In the genomic region with DNA sequence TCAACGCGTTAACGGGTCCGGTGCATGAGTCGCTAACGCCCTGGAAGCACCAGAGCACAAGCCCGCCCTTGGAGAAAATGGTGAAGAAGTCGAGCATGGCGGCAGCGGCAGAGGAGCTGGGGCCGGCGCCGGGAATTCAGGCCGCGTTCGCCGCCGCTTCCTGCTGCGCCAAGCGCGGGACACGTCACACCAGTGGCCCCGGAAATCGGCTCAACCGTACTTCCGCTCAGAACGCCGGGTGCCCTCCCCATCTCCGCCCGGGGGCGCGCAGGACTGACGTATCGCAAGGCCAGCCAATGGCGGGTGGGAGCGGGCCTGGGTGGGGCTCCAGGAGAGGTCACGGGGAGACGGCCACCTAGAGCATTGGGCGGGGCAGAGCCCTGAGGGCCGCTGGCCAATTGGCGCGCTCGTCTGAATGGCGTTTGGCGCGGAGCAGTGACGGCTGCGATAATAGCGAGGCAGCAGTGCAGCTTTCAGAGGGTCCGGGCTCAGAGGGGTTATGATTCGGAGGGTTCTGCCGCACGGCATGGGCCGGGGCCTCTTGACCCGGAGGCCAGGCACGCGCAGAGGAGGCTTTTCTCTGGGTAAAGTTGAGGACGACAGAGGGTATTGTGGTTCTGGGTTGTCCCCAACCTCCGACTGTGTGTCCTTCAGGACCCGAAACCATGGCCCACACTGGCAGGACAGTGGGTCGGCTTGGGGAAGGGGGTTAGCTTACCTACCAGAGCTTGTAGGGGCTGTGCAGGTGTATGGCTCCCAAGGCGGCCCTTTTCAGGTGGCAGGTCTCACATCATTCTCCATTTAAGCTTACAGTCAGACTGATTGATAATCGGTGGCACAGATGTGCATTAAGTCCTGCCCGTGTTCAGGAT, we compare ENCODE assay signal across 1 cellular context.
TF ChIP-seq lines count a peak whose summit lies in the region.

A gene (plus strand): TSS at position 447 of the 872 bp plus-strand sequence. CDS start 53 bp downstream, at position 500.
A gene with protein sequence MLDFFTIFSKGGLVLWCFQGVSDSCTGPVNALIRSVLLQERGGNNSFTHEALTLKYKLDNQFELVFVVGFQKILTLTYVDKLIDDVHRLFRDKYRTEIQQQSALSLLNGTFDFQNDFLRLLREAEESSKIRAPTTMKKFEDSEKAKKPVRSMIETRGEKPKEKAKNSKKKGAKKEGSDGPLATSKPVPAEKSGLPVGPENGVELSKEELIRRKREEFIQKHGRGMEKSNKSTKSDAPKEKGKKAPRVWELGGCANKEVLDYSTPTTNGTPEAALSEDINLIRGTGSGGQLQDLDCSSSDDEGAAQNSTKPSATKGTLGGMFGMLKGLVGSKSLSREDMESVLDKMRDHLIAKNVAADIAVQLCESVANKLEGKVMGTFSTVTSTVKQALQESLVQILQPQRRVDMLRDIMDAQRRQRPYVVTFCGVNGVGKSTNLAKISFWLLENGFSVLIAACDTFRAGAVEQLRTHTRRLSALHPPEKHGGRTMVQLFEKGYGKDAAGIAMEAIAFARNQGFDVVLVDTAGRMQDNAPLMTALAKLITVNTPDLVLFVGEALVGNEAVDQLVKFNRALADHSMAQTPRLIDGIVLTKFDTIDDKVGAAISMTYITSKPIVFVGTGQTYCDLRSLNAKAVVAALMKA (minus strand): TSS at position 188 of the 872 bp plus-strand sequence. CDS start 91 bp downstream, at position 97.

TF ChIP-seq in HepG2, 621 proteins besides CTCF, POLR2A, EP300 and RAD21 (continued from another document and continues in another):
- TF ChIP-seq, protein P1, sequence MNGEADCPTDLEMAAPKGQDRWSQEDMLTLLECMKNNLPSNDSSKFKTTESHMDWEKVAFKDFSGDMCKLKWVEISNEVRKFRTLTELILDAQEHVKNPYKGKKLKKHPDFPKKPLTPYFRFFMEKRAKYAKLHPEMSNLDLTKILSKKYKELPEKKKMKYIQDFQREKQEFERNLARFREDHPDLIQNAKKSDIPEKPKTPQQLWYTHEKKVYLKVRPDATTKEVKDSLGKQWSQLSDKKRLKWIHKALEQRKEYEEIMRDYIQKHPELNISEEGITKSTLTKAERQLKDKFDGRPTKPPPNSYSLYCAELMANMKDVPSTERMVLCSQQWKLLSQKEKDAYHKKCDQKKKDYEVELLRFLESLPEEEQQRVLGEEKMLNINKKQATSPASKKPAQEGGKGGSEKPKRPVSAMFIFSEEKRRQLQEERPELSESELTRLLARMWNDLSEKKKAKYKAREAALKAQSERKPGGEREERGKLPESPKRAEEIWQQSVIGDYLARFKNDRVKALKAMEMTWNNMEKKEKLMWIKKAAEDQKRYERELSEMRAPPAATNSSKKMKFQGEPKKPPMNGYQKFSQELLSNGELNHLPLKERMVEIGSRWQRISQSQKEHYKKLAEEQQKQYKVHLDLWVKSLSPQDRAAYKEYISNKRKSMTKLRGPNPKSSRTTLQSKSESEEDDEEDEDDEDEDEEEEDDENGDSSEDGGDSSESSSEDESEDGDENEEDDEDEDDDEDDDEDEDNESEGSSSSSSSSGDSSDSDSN (CRISPR knock-in tag; IDR thresholded peaks at IDR 0.05): peak; percentile 77
- TF ChIP-seq, protein P2, sequence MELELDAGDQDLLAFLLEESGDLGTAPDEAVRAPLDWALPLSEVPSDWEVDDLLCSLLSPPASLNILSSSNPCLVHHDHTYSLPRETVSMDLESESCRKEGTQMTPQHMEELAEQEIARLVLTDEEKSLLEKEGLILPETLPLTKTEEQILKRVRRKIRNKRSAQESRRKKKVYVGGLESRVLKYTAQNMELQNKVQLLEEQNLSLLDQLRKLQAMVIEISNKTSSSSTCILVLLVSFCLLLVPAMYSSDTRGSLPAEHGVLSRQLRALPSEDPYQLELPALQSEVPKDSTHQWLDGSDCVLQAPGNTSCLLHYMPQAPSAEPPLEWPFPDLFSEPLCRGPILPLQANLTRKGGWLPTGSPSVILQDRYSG (CRISPR knock-in tag; IDR thresholded peaks at IDR 0.05): 0 out of 2 replicates have a peak, but pooled peaks have one; percentile 16
- TF ChIP-seq GPN1 (CRISPR knock-in tag; IDR thresholded peaks at IDR 0.05; ENCODE audit: borderline replicate concordance) (no peak), RXRA (CRISPR knock-in tag; IDR thresholded peaks at IDR 0.05) (peak; percentile 72), ETV6 (CRISPR knock-in tag; conservative IDR thresholded peaks at IDR 0.05) (no peak), FOXP1 (IDR thresholded peaks at IDR 0.05) (no peak), FOXP1 (CRISPR knock-in tag; IDR thresholded peaks at IDR 0.05) (0 out of 2 replicates have a peak, but pooled peaks have one; percentile 13), ZNF232 (CRISPR knock-in tag; IDR thresholded peaks at IDR 0.05; ENCODE audit: borderline replicate concordance) (no peak), ZNF749 (CRISPR knock-in tag; IDR thresholded peaks at IDR 0.05; ENCODE audit: borderline replicate concordance) (peak; percentile 88; the same call in 1 of the 2 replicates), ZFP90 (CRISPR knock-in tag; IDR thresholded peaks at IDR 0.05; ENCODE audit: borderline replicate concordance) (peak; percentile 66; the same call in 1 of the 2 replicates), NFKBIZ (CRISPR knock-in tag; IDR thresholded peaks at IDR 0.05) (0 out of 2 replicates have a peak, but pooled peaks have one; percentile 44), RNF2 (conservative IDR thresholded peaks at IDR 0.05; ENCODE audit: low read depth) (no peak), KAT8 (CRISPR knock-in tag; IDR thresholded peaks at IDR 0.05) (peak; percentile 98), ZNF674 (CRISPR knock-in tag; IDR thresholded peaks at IDR 0.05; ENCODE audit: low read depth) (no peak), ATRX (CRISPR knock-in tag; IDR thresholded peaks at IDR 0.05; ENCODE audit: borderline replicate concordance) (no peak), FOXC1 (CRISPR knock-in tag; IDR thresholded peaks at IDR 0.05; ENCODE audit: borderline replicate concordance) (no peak), ZNF788 (CRISPR knock-in tag; IDR thresholded peaks at IDR 0.05; ENCODE audit: borderline replicate concordance) (peak; percentile 70; the same call in 1 of the 2 replicates), TCF12 (IDR thresholded peaks at IDR 0.05) (no peak), TCF12 (CRISPR knock-in tag; IDR thresholded peaks at IDR 0.05) (no peak), ZNF333 (CRISPR knock-in tag; IDR thresholded peaks at IDR 0.05; ENCODE audit: borderline replicate concordance) (no peak), MBNL3 (CRISPR knock-in tag; conservative IDR thresholded peaks at IDR 0.05) (no peak), ZNF17 (CRISPR knock-in tag; IDR thresholded peaks at IDR 0.05) (no peak), ZNF7 (CRISPR knock-in tag; IDR thresholded peaks at IDR 0.05) (no peak), ZNF792 (CRISPR knock-in tag; IDR thresholded peaks at IDR 0.05) (0 out of 2 replicates have a peak, but pooled peaks have one; percentile 14), ZNF33B (CRISPR knock-in tag; IDR thresholded peaks at IDR 0.05) (0 out of 2 replicates have a peak, but pooled peaks have one; percentile 56), JUN (CRISPR knock-in tag; IDR thresholded peaks at IDR 0.05) (peak; percentile 69), ZNF678 (CRISPR knock-in tag; IDR thresholded peaks at IDR 0.05) (0 out of 2 replicates have a peak, but pooled peaks have one; percentile 73), KDM1A (CRISPR knock-in tag; IDR thresholded peaks at IDR 0.05) (no peak), ZFP82 (CRISPR knock-in tag; IDR thresholded peaks at IDR 0.05; ENCODE audit: borderline replicate concordance) (0 out of 2 replicates have a peak, but pooled peaks have one; percentile 51), ZNF709 (CRISPR knock-in tag; IDR thresholded peaks at IDR 0.05) (no peak), AGO1 (IDR thresholded peaks at IDR 0.05; ENCODE audit: low read depth, low read length, poor library complexity, severe bottlenecking) (no peak)
- TF ChIP-seq, protein P3, sequence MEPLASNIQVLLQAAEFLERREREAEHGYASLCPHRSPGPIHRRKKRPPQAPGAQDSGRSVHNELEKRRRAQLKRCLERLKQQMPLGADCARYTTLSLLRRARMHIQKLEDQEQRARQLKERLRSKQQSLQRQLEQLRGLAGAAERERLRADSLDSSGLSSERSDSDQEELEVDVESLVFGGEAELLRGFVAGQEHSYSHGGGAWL (CRISPR knock-in tag; IDR thresholded peaks at IDR 0.05): peak; percentile 42; the same call in 1 of the 2 replicates
- TF ChIP-seq, protein P4, sequence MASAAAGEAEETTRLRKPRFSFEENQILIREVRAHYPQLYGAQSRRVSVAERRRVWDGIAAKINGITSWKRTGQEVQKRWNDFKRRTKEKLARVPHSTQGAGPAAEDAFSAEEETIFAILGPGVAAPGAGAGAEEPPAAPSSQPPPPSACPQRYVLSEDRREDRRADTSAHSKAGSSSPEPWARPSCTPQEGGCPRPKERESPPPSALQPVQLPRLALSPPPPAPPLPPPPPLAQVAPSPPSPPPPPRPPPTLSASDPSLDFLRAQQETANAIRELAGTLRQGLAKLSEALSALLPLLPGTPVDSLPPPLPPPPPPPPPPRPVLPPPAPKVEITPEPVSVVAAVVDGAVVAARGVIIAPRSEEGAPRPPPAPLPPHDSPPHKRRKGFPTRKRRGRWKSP (CRISPR knock-in tag; IDR thresholded peaks at IDR 0.05): peak; percentile 76
- TF ChIP-seq, protein P5, sequence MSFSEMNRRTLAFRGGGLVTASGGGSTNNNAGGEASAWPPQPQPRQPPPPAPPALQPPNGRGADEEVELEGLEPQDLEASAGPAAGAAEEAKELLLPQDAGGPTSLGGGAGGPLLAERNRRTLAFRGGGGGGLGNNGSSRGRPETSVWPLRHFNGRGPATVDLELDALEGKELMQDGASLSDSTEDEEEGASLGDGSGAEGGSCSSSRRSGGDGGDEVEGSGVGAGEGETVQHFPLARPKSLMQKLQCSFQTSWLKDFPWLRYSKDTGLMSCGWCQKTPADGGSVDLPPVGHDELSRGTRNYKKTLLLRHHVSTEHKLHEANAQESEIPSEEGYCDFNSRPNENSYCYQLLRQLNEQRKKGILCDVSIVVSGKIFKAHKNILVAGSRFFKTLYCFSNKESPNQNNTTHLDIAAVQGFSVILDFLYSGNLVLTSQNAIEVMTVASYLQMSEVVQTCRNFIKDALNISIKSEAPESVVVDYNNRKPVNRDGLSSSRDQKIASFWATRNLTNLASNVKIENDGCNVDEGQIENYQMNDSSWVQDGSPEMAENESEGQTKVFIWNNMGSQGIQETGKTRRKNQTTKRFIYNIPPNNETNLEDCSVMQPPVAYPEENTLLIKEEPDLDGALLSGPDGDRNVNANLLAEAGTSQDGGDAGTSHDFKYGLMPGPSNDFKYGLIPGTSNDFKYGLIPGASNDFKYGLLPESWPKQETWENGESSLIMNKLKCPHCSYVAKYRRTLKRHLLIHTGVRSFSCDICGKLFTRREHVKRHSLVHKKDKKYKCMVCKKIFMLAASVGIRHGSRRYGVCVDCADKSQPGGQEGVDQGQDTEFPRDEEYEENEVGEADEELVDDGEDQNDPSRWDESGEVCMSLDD (CRISPR knock-in tag; IDR thresholded peaks at IDR 0.05; ENCODE audit: borderline replicate concordance): peak; percentile 84; the same call in 1 of the 2 replicates
- TF ChIP-seq, protein P6, sequence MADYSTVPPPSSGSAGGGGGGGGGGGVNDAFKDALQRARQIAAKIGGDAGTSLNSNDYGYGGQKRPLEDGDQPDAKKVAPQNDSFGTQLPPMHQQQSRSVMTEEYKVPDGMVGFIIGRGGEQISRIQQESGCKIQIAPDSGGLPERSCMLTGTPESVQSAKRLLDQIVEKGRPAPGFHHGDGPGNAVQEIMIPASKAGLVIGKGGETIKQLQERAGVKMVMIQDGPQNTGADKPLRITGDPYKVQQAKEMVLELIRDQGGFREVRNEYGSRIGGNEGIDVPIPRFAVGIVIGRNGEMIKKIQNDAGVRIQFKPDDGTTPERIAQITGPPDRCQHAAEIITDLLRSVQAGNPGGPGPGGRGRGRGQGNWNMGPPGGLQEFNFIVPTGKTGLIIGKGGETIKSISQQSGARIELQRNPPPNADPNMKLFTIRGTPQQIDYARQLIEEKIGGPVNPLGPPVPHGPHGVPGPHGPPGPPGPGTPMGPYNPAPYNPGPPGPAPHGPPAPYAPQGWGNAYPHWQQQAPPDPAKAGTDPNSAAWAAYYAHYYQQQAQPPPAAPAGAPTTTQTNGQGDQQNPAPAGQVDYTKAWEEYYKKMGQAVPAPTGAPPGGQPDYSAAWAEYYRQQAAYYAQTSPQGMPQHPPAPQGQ (CRISPR knock-in tag; IDR thresholded peaks at IDR 0.05; ENCODE audit: borderline replicate concordance): no peak
- TF ChIP-seq, protein P7, sequence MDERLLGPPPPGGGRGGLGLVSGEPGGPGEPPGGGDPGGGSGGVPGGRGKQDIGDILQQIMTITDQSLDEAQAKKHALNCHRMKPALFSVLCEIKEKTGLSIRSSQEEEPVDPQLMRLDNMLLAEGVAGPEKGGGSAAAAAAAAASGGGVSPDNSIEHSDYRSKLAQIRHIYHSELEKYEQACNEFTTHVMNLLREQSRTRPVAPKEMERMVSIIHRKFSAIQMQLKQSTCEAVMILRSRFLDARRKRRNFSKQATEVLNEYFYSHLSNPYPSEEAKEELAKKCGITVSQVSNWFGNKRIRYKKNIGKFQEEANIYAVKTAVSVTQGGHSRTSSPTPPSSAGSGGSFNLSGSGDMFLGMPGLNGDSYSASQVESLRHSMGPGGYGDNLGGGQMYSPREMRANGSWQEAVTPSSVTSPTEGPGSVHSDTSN (CRISPR knock-in tag; IDR thresholded peaks at IDR 0.05): no peak
- TF ChIP-seq, protein P8, sequence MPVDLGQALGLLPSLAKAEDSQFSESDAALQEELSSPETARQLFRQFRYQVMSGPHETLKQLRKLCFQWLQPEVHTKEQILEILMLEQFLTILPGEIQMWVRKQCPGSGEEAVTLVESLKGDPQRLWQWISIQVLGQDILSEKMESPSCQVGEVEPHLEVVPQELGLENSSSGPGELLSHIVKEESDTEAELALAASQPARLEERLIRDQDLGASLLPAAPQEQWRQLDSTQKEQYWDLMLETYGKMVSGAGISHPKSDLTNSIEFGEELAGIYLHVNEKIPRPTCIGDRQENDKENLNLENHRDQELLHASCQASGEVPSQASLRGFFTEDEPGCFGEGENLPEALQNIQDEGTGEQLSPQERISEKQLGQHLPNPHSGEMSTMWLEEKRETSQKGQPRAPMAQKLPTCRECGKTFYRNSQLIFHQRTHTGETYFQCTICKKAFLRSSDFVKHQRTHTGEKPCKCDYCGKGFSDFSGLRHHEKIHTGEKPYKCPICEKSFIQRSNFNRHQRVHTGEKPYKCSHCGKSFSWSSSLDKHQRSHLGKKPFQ (CRISPR knock-in tag; IDR thresholded peaks at IDR 0.05; ENCODE audit: insufficient replicate concordance): no peak
